ENCODE assay signal across 15 cellular contexts in genomic region chr2:105732955-105733607, GRCh38. TPM values are rescaled to one million over a fixed set of nuclear protein-coding genes. Genes with fewer than 3 reads are reported as not detected.
DNase-seq lines count a peak whose midpoint lies in the region; ATAC-seq, FAIRE-seq and TF ChIP-seq lines count a peak whose summit lies in the region.
"Had no signal": no experiment of that assay in that cellular context is flagged by ENCODE, and none has a peak within 500 bp of the region (broad histone marks: within the 10 kb centered on the region; RNA-seq: fewer than 3 reads in every experiment).

No MANE protein-coding gene starts in this region.

- H3K9me3 ChIP-seq in GM23248 (ENCODE audit: low read depth): no peaks in the 10 kb centered on the region
- H3K9me3 ChIP-seq: Caco-2 had no signal

- H2AFZ ChIP-seq in GM23248: no peak overlapping the region

- no peak overlapping the region for H3K9ac ChIP-seq in GM23248

- H4K20me1 ChIP-seq in GM23248 (ENCODE audit: insufficient read depth): no peaks in the 10 kb centered on the region

- CTCF ChIA-PET in RWPE1 (lab: Yijun Ruan, JAX): no interaction called here

- peaks cover 34% of the 10 kb centered on the region for H3K4me1 ChIP-seq in GM23248 (ENCODE audit: insufficient read depth)

- TF ChIP-seq POLR2A in GM12891 (IDR thresholded peaks at IDR 0.05; ENCODE audit: low read depth, low read length): no peak

- in situ Hi-C loops in GM23248 (cut with MboI) (no loop called here), GM13977 (cut with MboI; ENCODE audit: low pct_unique_long_range_greater_than_20kb, low sequenced_read_pairs, unreplicated experiment) (no loop called here)

- FAIRE-seq in GM12891 (lab: Jason Lieb, UNC): no peak

- ATAC-seq in left ventricle myocardium superior: peak; percentile 76

- no peaks in the 10 kb centered on the region for H3K36me3 ChIP-seq in GM23248 (ENCODE audit: low read depth)
- H3K36me3 ChIP-seq: cardiac muscle cell, esophagus muscularis mucosa had no signal

- intact Hi-C loops in left ventricle myocardium superior (cut with micrococcal nuclease): no loop called here

- H3K4me2 ChIP-seq in GM23248 (ENCODE audit: unreplicated experiment): peak overlapping the region; percentile 45

- POLR2A ChIA-PET in RWPE1 (lab: Yijun Ruan, JAX; ENCODE audit: low non-redundant PET): no interaction called here

- TF ChIP-seq CTCF in RWPE1 (conservative IDR thresholded peaks at IDR 0.05; ENCODE audit: low read depth) (no peak), GM13977 (IDR thresholded peaks at IDR 0.05; ENCODE audit: extremely low read depth, insufficient read depth, missing control alignments) (no peak)

- no peaks in the 10 kb centered on the region for H3K9me2 ChIP-seq in GM23248 (ENCODE audit: insufficient read depth)

- peaks cover 11% of the 10 kb centered on the region; the same call in 1 of the 2 replicates for H3F3A ChIP-seq in GM23248 (ENCODE audit: insufficient read depth)

- 63 to 65% methylated on average over 6 of the region's 6 CpGs for whole genome bisulfite sequencing in GM23248 (ENCODE audit: low coverage in 1 of 2, low lambda C conversion rate in 2 of 2, missing lambda C conversion rate in 2 of 2), 2 experiments

- DNase-seq in GM12891 (ENCODE audit: insufficient read length, low spot score) (no peak), GM23248 (no peak), RWPE1 (ENCODE audit: low spot score) (no peak), left ventricle myocardium superior (no peak), GM13977 (ENCODE audit: low spot score) (no peak), NCI-H526 (lab: John Stamatoyannopoulos, UW) (no peak), NCI-H524 (lab: John Stamatoyannopoulos, UW) (no peak)
- DNase-seq: activated CD4-positive, CD25-positive, alpha-beta regulatory T cell; Caco-2; EL; HFFc6; NCI-H187 treated with DMSO at 0.1 percent for 48 hours; stimulated activated CD4-positive, alpha-beta T cell treated with anti-CD3 and anti-CD28 coated beads, Interleukin-1b, Interleukin-23, amount 100 ng/mL, for 48 hours had no signal

- no peaks in the 10 kb centered on the region for H3K79me2 ChIP-seq in GM23248 (ENCODE audit: insufficient read depth)

- H3K4me3 ChIP-seq in GM23248: no peak overlapping the region
- H3K4me3 ChIP-seq: cardiac muscle cell, esophagus muscularis mucosa had no signal

- H3K27ac ChIP-seq in GM23248 (no peak overlapping the region), RWPE1 (peak overlapping the region; percentile 81)
- H3K27ac ChIP-seq: cardiac muscle cell, esophagus muscularis mucosa had no signal

- no peaks in the 10 kb centered on the region for H3K27me3 ChIP-seq in GM23248 (replicated peaks; ENCODE audit: insufficient read depth)
- H3K27me3 ChIP-seq: cardiac muscle cell, esophagus muscularis mucosa had no signal

TF ChIP-seq in GM12891, 5 proteins besides CTCF, POLR2A, EP300 and RAD21:
- TF ChIP-seq POU2F2 (IDR thresholded peaks at IDR 0.05; ENCODE audit: low read depth, low read length) (no peak), TAF1 (IDR thresholded peaks at IDR 0.05; ENCODE audit: low read depth, low read length) (no peak), SPI1 (IDR thresholded peaks at IDR 0.05; ENCODE audit: low read depth, low read length) (peak; percentile 58)

RNA-seq across cellular contexts. Expression of gene NCK2, which starts 11.6 kb away (rescaled TPM):
- polyA plus RNA-seq in GM12891 (2012; ENCODE audit: low read depth, missing spikeins): 28.9 TPM
- 13.9 and 25.2 TPM in 2 replicates for total RNA-seq in GM23248 (2014; rRNA removed; shearing (Covaris generic))
- polyA plus RNA-seq in GM23248 (2016; fragmentation: Nextera tagmentation; extraction: Ambion mirVana): 5.1 and 5.7 TPM in 2 replicates
- 39.9 TPM for total RNA-seq in left ventricle myocardium superior
